21 cellular contexts compared by ENCODE assay signal in the genomic region with DNA sequence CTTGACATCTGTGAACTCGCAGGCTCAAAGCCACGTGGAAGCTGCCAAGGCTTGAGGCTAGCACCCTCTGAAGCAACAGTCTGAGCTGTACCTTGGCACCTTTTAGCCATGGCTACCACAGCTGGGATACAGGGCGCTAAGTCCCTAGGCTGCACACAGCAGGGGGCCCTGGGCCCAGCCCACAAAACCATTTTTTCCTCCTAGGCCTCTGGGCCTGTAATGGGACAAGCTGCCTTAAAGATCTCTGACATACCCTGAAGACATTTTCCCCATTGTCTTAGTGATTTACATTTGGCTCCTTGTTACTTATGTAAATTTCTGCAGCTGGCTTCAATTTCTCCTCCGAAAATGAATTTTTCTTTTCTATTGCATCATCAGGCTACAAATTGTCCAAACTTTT.
DNase-seq lines count a peak whose midpoint lies in the region; ATAC-seq, FAIRE-seq and TF ChIP-seq lines count a peak whose summit lies in the region.
"Had no signal": no experiment of that assay in that cellular context is flagged by ENCODE, and none has a peak within 500 bp of the region (broad histone marks: within the 10 kb centered on the region; RNA-seq: fewer than 3 reads in every experiment).

No MANE protein-coding gene starts in this region.

- H3K9me3 ChIP-seq in A549 (no peaks in the 10 kb centered on the region), HEK293 (ENCODE audit: control insufficient read depth, insufficient read depth, low read depth, low read length) (no peaks in the 10 kb centered on the region), K562 (replicated peaks; ENCODE audit: control insufficient read depth, insufficient read depth, low read depth, low read length) (no peaks in the 10 kb centered on the region)

- H3K27ac ChIP-seq in A549 (no peak overlapping the region), HEK293 (ENCODE audit: extremely low read depth, low read depth, low read length) (no peak overlapping the region), K562 (ENCODE audit: extremely low read depth, low read depth, low read length) (no peak overlapping the region)
- H3K27ac ChIP-seq: BLaER1 treated with 17β-estradiol and CSF1 and Interleukin-3, amounts not matched to agents 10 nM and 100 nM; C4-2B had no signal

- no peaks in the 10 kb centered on the region for H4K20me1 ChIP-seq in K562 (replicated peaks; ENCODE audit: control insufficient read depth, insufficient read depth, low read length)
- H4K20me1 ChIP-seq: BLaER1 treated with 17β-estradiol and CSF1 and Interleukin-3, amounts not matched to agents 10 nM and 100 nM had no signal

- CTCF ChIA-PET in A549 (lab: Yijun Ruan, JAX) = no interaction called here
- CTCF ChIA-PET in HEK293 (lab: Yijun Ruan, JAX) = no interaction called here
- CTCF ChIA-PET in K562 (lab: Yijun Ruan, JAX; ENCODE audit: low intra/inter-chr PET ratio) = no interaction called here

- no peaks in the 10 kb centered on the region for H3K27me3 ChIP-seq in K562 (ENCODE audit: control insufficient read depth in 2 of 2, insufficient read depth in 2 of 2, low read length in 2 of 2)
- H3K27me3 ChIP-seq: BLaER1 treated with 17β-estradiol and CSF1 and Interleukin-3, amounts not matched to agents 10 nM and 100 nM had no signal

- TF ChIP-seq POLR2A in A549 (IDR thresholded peaks at IDR 0.05; ENCODE audit: low read length) (no peak), K562 (conservative IDR thresholded peaks at IDR 0.05) (no peak)

- no peak for TF ChIP-seq EP300 in A549 (IDR thresholded peaks at IDR 0.05)
- TF ChIP-seq EP300 in K562 (IDR thresholded peaks at IDR 0.05; ENCODE audit: low read length) = no peak

- no peaks in the 10 kb centered on the region for H3K79me2 ChIP-seq in K562 (ENCODE audit: control insufficient read depth, insufficient read depth, low read length)

- intact Hi-C loops in K562 (cut with micrococcal nuclease) = no loop called here

- WGBS in A549 (ENCODE audit: missing lambda C conversion rate) = 0% methylated on average over 4 of the region's 4 CpGs
- WGBS in K562 (ENCODE audit: insufficient coverage, low coverage, missing lambda C conversion rate) = 0% methylated on average over 4 of the region's 4 CpGs

- in situ Hi-C loops in K562 (cut with MboI) = no loop called here

- H3K4me1 ChIP-seq in A549 = no peaks in the 10 kb centered on the region
- H3K4me1 ChIP-seq in HEK293 (ENCODE audit: control insufficient read depth, insufficient read depth, low read length) = no peaks in the 10 kb centered on the region
- no peaks in the 10 kb centered on the region for H3K4me1 ChIP-seq in K562 (replicated peaks in 1 of 2; ENCODE audit: control insufficient read depth in 2 of 2, insufficient read depth in 2 of 2, low read length in 2 of 2)
- H3K4me1 ChIP-seq: BLaER1 treated with 17β-estradiol and CSF1 and Interleukin-3, amounts not matched to agents 10 nM and 100 nM; Caco-2 had no signal

- H3K9ac ChIP-seq in K562 (ENCODE audit: insufficient read depth in 1 of 2, low read depth in 2 of 2, low read length in 2 of 2) = no peak overlapping the region
- H3K9ac ChIP-seq: BLaER1 treated with 17β-estradiol and CSF1 and Interleukin-3, amounts not matched to agents 10 nM and 100 nM had no signal

- no peaks in the 10 kb centered on the region for H3K9me1 ChIP-seq in K562 (ENCODE audit: control insufficient read depth, insufficient read depth, low read length)

- DNase-seq in A549 (ENCODE audit: low read depth in 1 of 2, low spot score in 1 of 2) = no peak
- DNase-seq in K562 (ENCODE audit: extremely low read depth in 1 of 4, low spot score in 3 of 4) = no peak
- no peak for DNase-seq in hepatic stellate cell (ENCODE audit: low spot score)
- DNase-seq in mucosa of gallbladder (ENCODE audit: low spot score) = no peak
- DNase-seq: 8988T; AML-193; Caco-2; Calu3; CD4-positive, alpha-beta T cell; CD8-positive, alpha-beta T cell; DMS79 treated with DMSO at 0.1 percent for 48 hours; GF-D8 had no signal

- H3K4me3 ChIP-seq in A549 (no peak overlapping the region), HEK293 (ENCODE audit: low read depth, low read length) (no peak overlapping the region), K562 (no peak overlapping the region)
- H3K4me3 ChIP-seq: BLaER1 treated with 17β-estradiol and CSF1 and Interleukin-3, amounts not matched to agents 10 nM and 100 nM had no signal

- H3K4me2 ChIP-seq in A549 (no peak overlapping the region), K562 (ENCODE audit: insufficient read depth, low read length) (no peak overlapping the region)
- H3K4me2 ChIP-seq: BLaER1 treated with 17β-estradiol and CSF1 and Interleukin-3, amounts not matched to agents 10 nM and 100 nM had no signal

- ATAC-seq in A549 (no peak), K562 (no peak), HG02610 (IDR thresholded peaks at IDR 0.05; ENCODE audit: unreplicated experiment) (no peak)
- ATAC-seq: CD8-positive, alpha-beta T cell had no signal

- H3K36me3 ChIP-seq in HEK293 (ENCODE audit: control insufficient read depth in 2 of 2, insufficient read depth in 1 of 2, low read length in 2 of 2) = no peaks in the 10 kb centered on the region
- H3K36me3 ChIP-seq in K562 (ENCODE audit: control insufficient read depth, insufficient read depth, low read length) = no peaks in the 10 kb centered on the region
- H3K36me3 ChIP-seq: BLaER1 treated with 17β-estradiol and CSF1 and Interleukin-3, amounts not matched to agents 10 nM and 100 nM had no signal

- TF ChIP-seq CTCF in A549 (IDR thresholded peaks at IDR 0.05) = no peak
- TF ChIP-seq CTCF in HEK293 (tag by site-specific recombination; IDR thresholded peaks at IDR 0.05) = no peak
- TF ChIP-seq CTCF in K562 (IDR thresholded peaks at IDR 0.05 in 2 of 3, conservative IDR thresholded peaks at IDR 0.05 in 1 of 3; ENCODE audit: insufficient read depth in 2 of 3, low read depth in 1 of 3, low read length in 3 of 3) = no peak

- H2AFZ ChIP-seq in K562 (ENCODE audit: low read depth, low read length) = no peak overlapping the region

- no TSS peak for BruUV-seq in K562 (replicated peaks; lab: Mats Ljungman, UMichigan)

- POLR2A ChIA-PET in A549 (lab: Yijun Ruan, JAX) = no interaction called here
- POLR2A ChIA-PET in HEK293 (lab: Yijun Ruan, JAX) = no interaction called here
- POLR2A ChIA-PET in K562 (lab: Yijun Ruan, JAX) = no interaction called here

- no peak for TF ChIP-seq RAD21 in A549 (conservative IDR thresholded peaks at IDR 0.05 in 1 of 2, IDR thresholded peaks at IDR 0.05 in 1 of 2)
- TF ChIP-seq RAD21 in K562 (CRISPR knock-in tag; conservative IDR thresholded peaks at IDR 0.05 in 1 of 2, IDR thresholded peaks at IDR 0.05 in 1 of 2) = no peak

- FAIRE-seq in A549 (lab: Jason Lieb, UNC) (no peak), K562 (lab: Jason Lieb, UNC) (no peak)
- FAIRE-seq: A204.1, D721Med, G401.6, GM12891, GM19239 had no signal

TF ChIP-seq in A549, 52 proteins besides CTCF, POLR2A, EP300 and RAD21:
- TF ChIP-seq, protein P1, sequence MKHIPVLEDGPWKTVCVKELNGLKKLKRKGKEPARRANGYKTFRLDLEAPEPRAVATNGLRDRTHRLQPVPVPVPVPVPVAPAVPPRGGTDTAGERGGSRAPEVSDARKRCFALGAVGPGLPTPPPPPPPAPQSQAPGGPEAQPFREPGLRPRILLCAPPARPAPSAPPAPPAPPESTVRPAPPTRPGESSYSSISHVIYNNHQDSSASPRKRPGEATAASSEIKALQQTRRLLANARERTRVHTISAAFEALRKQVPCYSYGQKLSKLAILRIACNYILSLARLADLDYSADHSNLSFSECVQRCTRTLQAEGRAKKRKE (CRISPR knock-in tag; IDR thresholded peaks at IDR 0.05; ENCODE audit: low read depth) = no peak
- peak; percentile 63 for TF ChIP-seq ZFP36 (IDR thresholded peaks at IDR 0.05; ENCODE audit: borderline replicate concordance, partially characterized antibody)
TF ChIP-seq in A549: peak in this region for 1.

TF ChIP-seq in HEK293, 187 proteins besides CTCF, POLR2A, EP300 and RAD21 (continues in another document):
- TF ChIP-seq ZNF112 (tag by site-specific recombination; IDR thresholded peaks at IDR 0.05) = no peak
- TF ChIP-seq GLI4 (tag by site-specific recombination; IDR thresholded peaks at IDR 0.05) = no peak
- TF ChIP-seq KLF8 (tag by site-specific recombination; IDR thresholded peaks at IDR 0.05) = no peak
- TF ChIP-seq SETDB1 (IDR thresholded peaks at IDR 0.05; ENCODE audit: insufficient read length, low read length) = peak; percentile 56
- no peak for TF ChIP-seq SP2 (tag by site-specific recombination; IDR thresholded peaks at IDR 0.05)
- TF ChIP-seq, protein P2, sequence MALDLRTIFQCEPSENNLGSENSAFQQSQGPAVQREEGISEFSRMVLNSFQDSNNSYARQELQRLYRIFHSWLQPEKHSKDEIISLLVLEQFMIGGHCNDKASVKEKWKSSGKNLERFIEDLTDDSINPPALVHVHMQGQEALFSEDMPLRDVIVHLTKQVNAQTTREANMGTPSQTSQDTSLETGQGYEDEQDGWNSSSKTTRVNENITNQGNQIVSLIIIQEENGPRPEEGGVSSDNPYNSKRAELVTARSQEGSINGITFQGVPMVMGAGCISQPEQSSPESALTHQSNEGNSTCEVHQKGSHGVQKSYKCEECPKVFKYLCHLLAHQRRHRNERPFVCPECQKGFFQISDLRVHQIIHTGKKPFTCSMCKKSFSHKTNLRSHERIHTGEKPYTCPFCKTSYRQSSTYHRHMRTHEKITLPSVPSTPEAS (tag by site-specific recombination; IDR thresholded peaks at IDR 0.05) = no peak
- TF ChIP-seq ZNF561 (tag by site-specific recombination; IDR thresholded peaks at IDR 0.05; ENCODE audit: borderline replicate concordance) = no peak
- no peak for TF ChIP-seq KLF1 (tag by site-specific recombination; IDR thresholded peaks at IDR 0.05)

TF ChIP-seq in K562, 482 proteins besides CTCF, POLR2A, EP300 and RAD21:
- TF ChIP-seq, protein P3, sequence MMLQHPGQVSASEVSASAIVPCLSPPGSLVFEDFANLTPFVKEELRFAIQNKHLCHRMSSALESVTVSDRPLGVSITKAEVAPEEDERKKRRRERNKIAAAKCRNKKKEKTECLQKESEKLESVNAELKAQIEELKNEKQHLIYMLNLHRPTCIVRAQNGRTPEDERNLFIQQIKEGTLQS (IDR thresholded peaks at IDR 0.05) = peak; percentile 12; the same call in 1 of the 2 replicates
- TF ChIP-seq, protein P3 (CRISPR knock-in tag; conservative IDR thresholded peaks at IDR 0.05) = no peak
- TF ChIP-seq EWSR1 (IDR thresholded peaks at IDR 0.05; ENCODE audit: borderline replicate concordance, low read depth, partially characterized antibody) = no peak
